ENCODE assay signal across 20 cellular contexts in the genomic region with DNA sequence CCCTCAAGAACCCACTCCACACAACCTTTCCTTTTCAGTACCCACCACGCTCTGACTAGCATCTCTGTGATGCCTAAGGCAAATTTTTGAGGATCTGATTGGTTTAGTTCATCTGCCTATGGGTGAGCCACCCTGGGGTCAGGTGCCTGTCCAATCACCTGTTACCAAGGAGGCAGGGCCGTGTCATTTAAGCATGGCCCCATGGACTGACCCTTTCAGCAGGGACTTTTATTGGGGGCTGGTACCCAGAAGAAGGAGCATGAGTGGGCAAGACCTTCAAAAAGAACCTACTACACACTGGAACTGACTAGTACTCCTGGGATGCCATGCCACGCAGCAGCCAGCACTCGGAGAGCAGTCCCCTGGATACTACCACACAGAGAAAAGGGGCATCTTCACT. TPM values are rescaled to one million over a fixed set of nuclear protein-coding genes. Genes with fewer than 3 reads are reported as not detected.
DNase-seq lines count a peak whose midpoint lies in the region; ATAC-seq, FAIRE-seq and TF ChIP-seq lines count a peak whose summit lies in the region.
"Had no signal": no experiment of that assay in that cellular context is flagged by ENCODE, and none has a peak within 500 bp of the region (broad histone marks: within the 10 kb centered on the region; RNA-seq: fewer than 3 reads in every experiment).

No MANE protein-coding gene starts in this region.

- TF ChIP-seq EP300 in A549 (IDR thresholded peaks at IDR 0.05): no peak

- no peak overlapping the region for H2AFZ ChIP-seq in astrocyte (ENCODE audit: low read depth, low read length)

- H3K36me3 Mint-ChIP-seq in astrocyte (ENCODE audit: low read depth, unreplicated experiment) (peaks cover 8% of the 10 kb centered on the region), osteocyte (ENCODE audit: unreplicated experiment) (peaks cover 2% of the 10 kb centered on the region), T-cell (no peaks in the 10 kb centered on the region)
- H3K36me3 Mint-ChIP-seq in activated naive CD8-positive, alpha-beta T cell treated with anti-CD3 and anti-CD28 coated beads for 36 hours: no peaks in the 10 kb centered on the region
- H3K36me3 Mint-ChIP-seq: CD14-positive monocyte; CD8-positive, alpha-beta T cell had no signal

- ATAC-seq in A549: peak in 1 of 2 experiments; percentile 8; a peak in 1 of 6 replicates
- ATAC-seq in T-cell (replicated peaks in 1 of 4): no peak
- ATAC-seq: CD8-positive, alpha-beta T cell had no signal

- H3K4me2 ChIP-seq in A549 (no peak overlapping the region), astrocyte (ENCODE audit: low read length) (no peak overlapping the region)

- no peak for TF ChIP-seq RAD21 in A549 (conservative IDR thresholded peaks at IDR 0.05 in 1 of 2, IDR thresholded peaks at IDR 0.05 in 1 of 2)

- CTCF ChIA-PET in A549 (lab: Yijun Ruan, JAX): interaction anchor here (1.4 to 1.5 kb wide), 2 partner anchors 157 to 309 kb away, joined by 3 read pairs; no protein-coding TSS in a partner anchor
- CTCF ChIA-PET in T-cell (lab: Charles Lee): no interaction called here

- no peaks in the 10 kb centered on the region for H3K27me3 ChIP-seq in astrocyte (ENCODE audit: insufficient read depth, low read length)

- TF ChIP-seq POLR2A in A549 (IDR thresholded peaks at IDR 0.05; ENCODE audit: low read length) (no peak), GM12891 (IDR thresholded peaks at IDR 0.05; ENCODE audit: low read depth, low read length) (no peak)

- H3K4me1 ChIP-seq in A549: no peaks in the 10 kb centered on the region
- peaks cover 30% of the 10 kb centered on the region for H3K4me1 ChIP-seq in astrocyte (ENCODE audit: insufficient read depth, low read length)

- 57% methylated on average over 2 of the region's 4 CpGs for WGBS in A549 (ENCODE audit: missing lambda C conversion rate)

- no peak for DNase-seq in A549 (ENCODE audit: low read depth in 1 of 2, low spot score in 1 of 2)
- no peak for DNase-seq in GM12891 (ENCODE audit: insufficient read length, low spot score)
- no peak for DNase-seq in astrocyte (ENCODE audit: low read depth)
- peak; percentile 32 for DNase-seq in osteocyte (ENCODE audit: extremely low spot score, unreplicated experiment)
- DNase-seq in T-cell: no peak
- DNase-seq in activated naive CD8-positive, alpha-beta T cell treated with anti-CD3 and anti-CD28 coated beads for 36 hours: no peak
- DNase-seq: CD8-positive, alpha-beta T cell; COR-L47; DMS153; DMS79 treated with DMSO at 0.1 percent for 48 hours; EL; HCEC 1CT; KBM-7 had no signal

- no peak for FAIRE-seq in A549 (lab: Jason Lieb, UNC)
- peak; percentile 43 for FAIRE-seq in GM12891 (lab: Jason Lieb, UNC)
- FAIRE-seq in astrocyte (lab: Jason Lieb, UNC): no peak
- FAIRE-seq: D721Med, G401.6, HTR-8/SVneo had no signal

- H3K4me3 Mint-ChIP-seq in astrocyte (ENCODE audit: unreplicated experiment) (no peak overlapping the region), osteocyte (ENCODE audit: unreplicated experiment) (no peak overlapping the region), T-cell (no peak overlapping the region)
- no peak overlapping the region for H3K4me3 Mint-ChIP-seq in activated naive CD8-positive, alpha-beta T cell treated with anti-CD3 and anti-CD28 coated beads for 36 hours
- H3K4me3 Mint-ChIP-seq: CD8-positive, alpha-beta T cell had no signal

- H3K27ac ChIP-seq in A549 (no peak overlapping the region), astrocyte (ENCODE audit: low read depth, low read length) (no peak overlapping the region)

- H3K9me3 ChIP-seq in A549: no peaks in the 10 kb centered on the region
- no peaks in the 10 kb centered on the region for H3K9me3 ChIP-seq in astrocyte (ENCODE audit: insufficient read depth, low read depth, low read length)

- H3K9me3 Mint-ChIP-seq in astrocyte (ENCODE audit: unreplicated experiment): peaks cover 2% of the 10 kb centered on the region
- peaks cover 2% of the 10 kb centered on the region for H3K9me3 Mint-ChIP-seq in osteocyte (ENCODE audit: unreplicated experiment)
- H3K9me3 Mint-ChIP-seq in T-cell: peaks cover 2 to 3% (median 2%) of the 10 kb centered on the region in 3 donors
- peaks cover 1% of the 10 kb centered on the region for H3K9me3 Mint-ChIP-seq in activated naive CD8-positive, alpha-beta T cell treated with anti-CD3 and anti-CD28 coated beads for 36 hours
- H3K9me3 Mint-ChIP-seq: CD8-positive, alpha-beta T cell had no signal

- H3K4me3 ChIP-seq in A549 (no peak overlapping the region), astrocyte (ENCODE audit: insufficient read depth, low read depth, low read length) (no peak overlapping the region)

- H3K79me2 ChIP-seq in astrocyte (ENCODE audit: insufficient read depth, low read length): no peaks in the 10 kb centered on the region

- H3K27me3 Mint-ChIP-seq in astrocyte (ENCODE audit: low read depth, unreplicated experiment): no peaks in the 10 kb centered on the region
- no peaks in the 10 kb centered on the region for H3K27me3 Mint-ChIP-seq in osteocyte (ENCODE audit: unreplicated experiment)
- H3K27me3 Mint-ChIP-seq in T-cell: peaks cover 13 to 19% of the 10 kb centered on the region in 2 donors
- H3K27me3 Mint-ChIP-seq in activated naive CD8-positive, alpha-beta T cell treated with anti-CD3 and anti-CD28 coated beads for 36 hours: peaks cover 6% of the 10 kb centered on the region

- H3K9ac ChIP-seq in astrocyte (ENCODE audit: low read length): no peak overlapping the region

- H3K27ac Mint-ChIP-seq in astrocyte (ENCODE audit: unreplicated experiment): peak overlapping the region; percentile 9
- H3K27ac Mint-ChIP-seq in osteocyte (ENCODE audit: unreplicated experiment): no peak overlapping the region
- H3K27ac Mint-ChIP-seq in T-cell: no peak overlapping the region
- H3K27ac Mint-ChIP-seq in activated naive CD8-positive, alpha-beta T cell treated with anti-CD3 and anti-CD28 coated beads for 36 hours: no peak overlapping the region
- H3K27ac Mint-ChIP-seq: CD14-positive monocyte; CD8-positive, alpha-beta T cell had no signal

- H3K36me3 ChIP-seq in astrocyte (ENCODE audit: insufficient read depth, low read length): peaks cover 10% of the 10 kb centered on the region

- no peaks in the 10 kb centered on the region for H4K20me1 ChIP-seq in astrocyte (ENCODE audit: insufficient read depth, low read length)

- H3K4me1 Mint-ChIP-seq in astrocyte (ENCODE audit: low read depth, unreplicated experiment): peaks cover 33% of the 10 kb centered on the region
- peaks cover 16% of the 10 kb centered on the region for H3K4me1 Mint-ChIP-seq in osteocyte (ENCODE audit: unreplicated experiment)
- H3K4me1 Mint-ChIP-seq in T-cell: no peaks in the 10 kb centered on the region
- no peaks in the 10 kb centered on the region for H3K4me1 Mint-ChIP-seq in activated naive CD8-positive, alpha-beta T cell treated with anti-CD3 and anti-CD28 coated beads for 36 hours
- H3K4me1 Mint-ChIP-seq: CD14-positive monocyte had no signal

- POLR2A ChIA-PET in A549 (lab: Yijun Ruan, JAX) (no interaction called here), T-cell (lab: Charles Lee) (no interaction called here)

- TF ChIP-seq CTCF in A549 (IDR thresholded peaks at IDR 0.05) (no peak), astrocyte (IDR thresholded peaks at IDR 0.05; ENCODE audit: insufficient read depth, low read depth, low read length) (no peak), osteocyte (IDR thresholded peaks at IDR 0.05) (no peak)

TF ChIP-seq in A549, 52 proteins besides CTCF, POLR2A, EP300 and RAD21:
- peak; percentile 87 for TF ChIP-seq RFX5 (IDR thresholded peaks at IDR 0.05)
- no peak for TF ChIP-seq RNF2 (IDR thresholded peaks at IDR 0.05; ENCODE audit: borderline replicate concordance, low read depth)

TF ChIP-seq in GM12891, 5 proteins besides CTCF, POLR2A, EP300 and RAD21:
- no peak for TF ChIP-seq TAF1 (IDR thresholded peaks at IDR 0.05; ENCODE audit: low read depth, low read length)

RNA-seq across cellular contexts. Expression of a gene that starts 28.4 kb away (rescaled TPM):
- polyA plus RNA-seq in A549 (2011; rRNA removed) (0.42 TPM in 1 of 2 replicates, not detected in the other), A549 (2017; fragmentation: RNase III; extraction: RNeasy Plus Mini Kit Qiagen cat#74134 plus additional on column Dnase treatment) (0.15 to 0.34 TPM in 2 of 3 replicates, not detected in the other)
- 0.05 TPM in 2 replicates for polyA plus RNA-seq in A549 (2012; cell fraction: cytosol; rRNA removed)
- 0.40 and 4.8 TPM in 2 replicates for polyA plus RNA-seq in A549 (2012; cell fraction: nucleus; rRNA removed)
- polyA minus RNA-seq in A549 (2011; rRNA and poly(A)+ RNA removed): not detected in 2 replicates
- polyA plus RNA-seq in GM12891 (2012; ENCODE audit: low read depth, missing spikeins): not detected
- total RNA-seq in astrocyte (not detected in 2 replicates), osteocyte (0.75 TPM in 1 of 2 replicates, not detected in the other), T-cell (under 1 TPM in 1 of 5 donors, not detected in 4; 0.95 TPM)
- total RNA-seq in activated naive CD8-positive, alpha-beta T cell treated with anti-CD3 and anti-CD28 coated beads for 36 hours: under 1 TPM in 1 of 2 experiments, not detected in 1; 0.28 TPM
- total RNA-seq: A673, H4 had no signal
- polyA plus RNA-seq: BJ, CD14-positive monocyte had no signal
